ENCODE assay signal across 10 cellular contexts in the genomic region with DNA sequence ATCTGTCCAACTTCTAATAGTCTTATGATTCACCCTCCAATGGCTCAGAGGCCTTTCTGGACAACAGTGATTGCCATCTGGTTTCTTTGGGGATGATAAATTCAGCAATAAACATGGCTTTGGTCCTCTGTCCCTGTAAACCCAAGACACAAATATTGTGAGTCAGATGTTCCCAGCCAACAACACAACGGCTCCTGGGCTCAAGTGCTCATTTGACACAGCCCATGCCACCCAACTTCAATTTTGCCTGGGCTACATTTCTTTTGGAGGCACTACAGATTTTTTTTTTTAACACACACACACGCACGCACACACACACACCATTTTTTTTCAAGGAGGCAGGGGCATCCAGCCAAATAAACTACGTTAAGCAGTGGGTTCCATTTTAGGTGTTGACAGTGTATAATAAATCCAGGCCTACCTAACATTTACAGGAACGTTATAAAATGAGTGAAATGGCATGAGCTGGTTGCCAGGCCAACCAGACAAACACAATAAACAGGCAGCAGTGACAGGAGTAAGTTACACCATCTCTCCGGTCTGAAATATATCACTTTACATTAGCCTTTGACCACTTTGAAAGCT.
DNase-seq lines count a peak whose midpoint lies in the region; ATAC-seq and TF ChIP-seq lines count a peak whose summit lies in the region.
"Had no signal": no experiment of that assay in that cellular context is flagged by ENCODE, and none has a peak within 500 bp of the region (broad histone marks: within the 10 kb centered on the region; RNA-seq: fewer than 3 reads in every experiment).

No MANE protein-coding gene starts in this region.

- DNase-seq in DMS153 treated with DMSO at 0.1 percent for 48 hours (lab: John Stamatoyannopoulos, UW; ENCODE audit: unreplicated experiment) (peak; percentile 77), NCI-H2029 treated with DMSO at 0.1 percent for 48 hours (lab: John Stamatoyannopoulos, UW) (peak; percentile 80), body of pancreas (peak; percentile 16 to 72 (median 55)), coronary artery (ENCODE audit: low spot score) (no peak)
- DNase-seq in effector CD4-positive, alpha-beta T cell = no peak
- DNase-seq: activated CD8-positive, alpha-beta memory T cell treated with anti-CD3 and anti-CD28 coated beads for 24 hours; CD8-positive, alpha-beta memory T cell had no signal

- no peak overlapping the region for H3K9ac ChIP-seq in muscle layer of colon (ENCODE audit: low read length)

- H3K27me3 ChIP-seq in body of pancreas = no peaks in the 10 kb centered on the region
- H3K27me3 ChIP-seq in muscle layer of colon (ENCODE audit: control insufficient read depth in 1 of 2, insufficient read depth in 2 of 2, low read length in 2 of 2) = no peaks in the 10 kb centered on the region

- H3K4me3 ChIP-seq in body of pancreas (no peak overlapping the region), muscle layer of colon (ENCODE audit: low read depth in 1 of 2, low read length in 2 of 2) (no peak overlapping the region), coronary artery (no peak overlapping the region)

- 45 to 47% methylated on average over 6 of the region's 6 CpGs for WGBS in body of pancreas, 2 donors

- H3K27ac ChIP-seq in body of pancreas = no peak overlapping the region
- H3K27ac ChIP-seq in muscle layer of colon (ENCODE audit: low read depth, low read length) = peak overlapping the region; percentile 42
- peak overlapping the region in 1 of 2 donors; percentile 28 for H3K27ac ChIP-seq in coronary artery

- peak; percentile 87 for ATAC-seq in body of pancreas
- no peak for ATAC-seq in GM21526 (IDR thresholded peaks at IDR 0.05; ENCODE audit: low FRiP score, unreplicated experiment)
- no peak for ATAC-seq in HG02852 (IDR thresholded peaks at IDR 0.05; ENCODE audit: unreplicated experiment)

- intact Hi-C loops in body of pancreas (cut with DNase I) = no loop called here

- no peaks in the 10 kb centered on the region for H3K9me3 ChIP-seq in body of pancreas
- no peaks in the 10 kb centered on the region for H3K9me3 ChIP-seq in muscle layer of colon (ENCODE audit: low read length)

- TF ChIP-seq CTCF in body of pancreas (IDR thresholded peaks at IDR 0.05) (no peak), coronary artery (IDR thresholded peaks at IDR 0.05) (no peak)

- H3K36me3 ChIP-seq in body of pancreas (replicated peaks in 1 of 2; ENCODE audit: insufficient read depth in 1 of 2, low read depth in 2 of 2) (no peaks in the 10 kb centered on the region), muscle layer of colon (ENCODE audit: insufficient read depth, low read length) (no peaks in the 10 kb centered on the region)

- TF ChIP-seq POLR2A in body of pancreas (IDR thresholded peaks at IDR 0.05) = no peak

- H3K4me1 ChIP-seq in body of pancreas = peaks cover 7% of the 10 kb centered on the region
- peaks cover 19% of the 10 kb centered on the region for H3K4me1 ChIP-seq in muscle layer of colon (ENCODE audit: insufficient read depth, low read length)

Comparison
In these comparisons a context has a peak if more than half of its experiments do, and no peak if none do; other contexts are left out.
1. DNase-seq: peak in DMS153 treated with DMSO at 0.1 percent for 48 hours (single experiment), NCI-H2029 treated with DMSO at 0.1 percent for 48 hours (single experiment) and body of pancreas (4 of 4); none in coronary artery (single experiment) and effector CD4-positive, alpha-beta T cell (single experiment).